Comparison of ENCODE assay signal across 16 cellular contexts in genomic region chr5:167245871-167246270, GRCh38.
DNase-seq lines count a peak whose midpoint lies in the region; ATAC-seq and TF ChIP-seq lines count a peak whose summit lies in the region.
"Had no signal": no experiment of that assay in that cellular context is flagged by ENCODE, and none has a peak within 500 bp of the region (broad histone marks: within the 10 kb centered on the region; RNA-seq: fewer than 3 reads in every experiment).

No MANE protein-coding gene starts in this region.

- H3K27me3 ChIP-seq in neuronal stem cell (ENCODE audit: control insufficient read depth in 3 of 3, insufficient read depth in 3 of 3, low read depth in 1 of 3, low read length in 3 of 3), result no peaks in the 10 kb centered on the region

- H3K4me2 ChIP-seq in neuronal stem cell (ENCODE audit: insufficient read depth, low read length, poor library complexity, severe bottlenecking), result no peak overlapping the region

- intact Hi-C loops in lower leg skin (cut with DNase I; ENCODE audit: low total_unique reads), result no loop called here
- intact Hi-C loops in Right ventricle myocardium superior (cut with DNase I), result no loop called here

- no peak overlapping the region for H3K14ac ChIP-seq in neuronal stem cell (ENCODE audit: low read length)

- peaks cover 4 to 5% of the 10 kb centered on the region in 2 donors for H3K4me1 ChIP-seq in neuronal stem cell (ENCODE audit: control insufficient read depth in 2 of 2, insufficient read depth in 1 of 2, low read depth in 1 of 2, low read length in 2 of 2)
- H3K4me1 ChIP-seq: suprapubic skin had no signal

- TF ChIP-seq CTCF in lower leg skin (IDR thresholded peaks at IDR 0.05), result no peak

- H3K4ac ChIP-seq in neuronal stem cell (ENCODE audit: low read length), result no peak overlapping the region

- no peak overlapping the region for H4K8ac ChIP-seq in neuronal stem cell (ENCODE audit: low read depth, low read length)

- no peak overlapping the region for H2BK12ac ChIP-seq in neuronal stem cell (ENCODE audit: low read length)

- H2AK5ac ChIP-seq in neuronal stem cell (ENCODE audit: low read depth, low read length), result no peak overlapping the region

- no peak overlapping the region for H3K9ac ChIP-seq in neuronal stem cell (ENCODE audit: low read depth, low read length, poor library complexity)

- H3K18ac ChIP-seq in neuronal stem cell (ENCODE audit: low read length), result no peak overlapping the region

- H2BK120ac ChIP-seq in neuronal stem cell (ENCODE audit: low read depth, low read length), result no peak overlapping the region

- ATAC-seq in Right ventricle myocardium superior (ENCODE audit: poor library complexity), result no peak
- ATAC-seq: activated CD4-positive, CD25-positive, alpha-beta regulatory T cell treated with anti-CD3 and anti-CD28 coated beads, Interleukin-2, amount 50 U/mL, for 24 hours had no signal

- H3K23ac ChIP-seq in neuronal stem cell (ENCODE audit: low read depth, low read length, poor library complexity), result no peak overlapping the region

- H3K36me3 ChIP-seq in neuronal stem cell (replicated peaks in 1 of 2; ENCODE audit: control insufficient read depth in 2 of 2, insufficient read depth in 2 of 2, low read length in 2 of 2), result no peaks in the 10 kb centered on the region
- H3K36me3 ChIP-seq: suprapubic skin had no signal

- no peak overlapping the region for H4K91ac ChIP-seq in neuronal stem cell (ENCODE audit: low read depth, low read length, poor library complexity)

- H2BK5ac ChIP-seq in neuronal stem cell (ENCODE audit: low read length), result no peak overlapping the region

- H2AFZ ChIP-seq in neuronal stem cell (ENCODE audit: low read length), result no peak overlapping the region

- DNase-seq in AG20443 (ENCODE audit: low spot score) (peak; percentile 10), H4 (ENCODE audit: low spot score) (peak; percentile 14), SK-N-DZ (ENCODE audit: low spot score) (peak; percentile 15), iPS-NIHi7 (ENCODE audit: extremely low spot score) (peak; percentile 52), neuronal stem cell (ENCODE audit: low spot score) (no peak), lower leg skin (ENCODE audit: low spot score in 2 of 2) (no peak), Right ventricle myocardium superior (no peak)
- no peak for DNase-seq in stimulated activated CD4-positive, alpha-beta T cell treated with anti-CD3 and anti-CD28 coated beads, Interleukin-2, amount 100 ng/mL, for 24 hours
- DNase-seq: caudate nucleus; effector CD8-positive, alpha-beta T cell; head of caudate nucleus; NCI-H2227 treated with DMSO at 0.1 percent for 48 hours; T1000 had no signal

- H3K4me3 ChIP-seq in neuronal stem cell (ENCODE audit: low read length in 2 of 2) (no peak overlapping the region), lower leg skin (ENCODE audit: low read depth, poor library complexity, severe bottlenecking) (no peak overlapping the region)
- H3K4me3 ChIP-seq: SK-N-MC, suprapubic skin had no signal

- H2BK15ac ChIP-seq in neuronal stem cell (ENCODE audit: low read length), result no peak overlapping the region

- no peaks in the 10 kb centered on the region for H3K79me1 ChIP-seq in neuronal stem cell (ENCODE audit: low read depth, low read length)

- no CpG with 5 or more reads among the region's 1 CpG for WGBS in neuronal stem cell (ENCODE audit: extremely low coverage in 2 of 2, insufficient read length in 2 of 2, insufficient replicate concordance in 1 of 2), 2 donors
- 65 to 67% methylated on average over 1 of the region's 1 CpG for WGBS in lower leg skin, 2 donors

- no peaks in the 10 kb centered on the region for H3K9me3 ChIP-seq in neuronal stem cell (replicated peaks in 1 of 2; ENCODE audit: control insufficient read depth in 2 of 2, insufficient read depth in 1 of 2, low read depth in 1 of 2, low read length in 2 of 2)
- H3K9me3 ChIP-seq: suprapubic skin had no signal

- H3K27ac ChIP-seq in neuronal stem cell (replicated peaks; ENCODE audit: low read length), result no peak overlapping the region
- H3K27ac ChIP-seq: SK-N-MC, suprapubic skin had no signal

- no peak for TF ChIP-seq POLR2A in lower leg skin (IDR thresholded peaks at IDR 0.05)

Comparison
In these comparisons a context has a peak if more than half of its experiments do, and no peak if none do; other contexts are left out.
1. DNase-seq: peak in AG20443 (single experiment), H4 (single experiment), SK-N-DZ (single experiment) and iPS-NIHi7 (single experiment); none in neuronal stem cell (single experiment), lower leg skin (0 of 2), stimulated activated CD4-positive, alpha-beta T cell treated with anti-CD3 and anti-CD28 coated beads, Interleukin-2, amount 100 ng/mL, for 24 hours (0 of 2) and Right ventricle myocardium superior (single experiment).